Comparison of ENCODE assay signal across 19 cellular contexts in the genomic region with DNA sequence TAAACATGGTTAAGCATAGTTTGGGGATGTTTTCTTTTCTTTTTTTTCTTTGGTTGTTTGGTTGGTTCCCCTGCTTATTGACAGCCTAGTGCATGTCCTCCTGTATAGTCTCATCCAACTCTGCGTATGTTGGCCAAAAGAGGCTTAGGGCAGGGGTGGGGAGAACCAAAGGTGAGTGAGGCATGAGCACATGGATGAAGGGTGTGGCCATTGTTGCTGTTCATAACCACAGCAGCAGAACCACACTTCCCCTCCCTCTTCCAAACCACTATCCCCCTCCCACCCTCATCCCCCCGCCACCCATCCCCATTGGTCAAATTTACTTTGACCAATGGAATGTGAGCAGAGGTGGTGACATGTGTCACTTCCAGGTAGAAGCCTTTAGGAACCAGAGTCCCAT. TPM values are rescaled to one million over a fixed set of nuclear protein-coding genes. Genes with fewer than 3 reads are reported as not detected.
DNase-seq lines count a peak whose midpoint lies in the region; ATAC-seq and TF ChIP-seq lines count a peak whose summit lies in the region.
"Had no signal": no experiment of that assay in that cellular context is flagged by ENCODE, and none has a peak within 500 bp of the region (broad histone marks: within the 10 kb centered on the region; RNA-seq: fewer than 3 reads in every experiment).

No MANE protein-coding gene starts in this region.

- ATAC-seq in GM19328 (IDR thresholded peaks at IDR 0.05; ENCODE audit: unreplicated experiment) = no peak
- ATAC-seq: CD8-positive, alpha-beta T cell; HCT116 had no signal

- no peaks in the 10 kb centered on the region for H3K36me3 ChIP-seq in neutrophil

- H3K4me1 Mint-ChIP-seq in CD14-positive monocyte = peaks cover 72% of the 10 kb centered on the region
- peaks cover 35 to 44% (median 36%) of the 10 kb centered on the region in 3 donors for H3K4me1 Mint-ChIP-seq in IgD-negative memory B cell
- H3K4me1 Mint-ChIP-seq in dendritic cell treated with granulocyte-macrophage colony-stimulating factor and Interleukin-4, amounts not matched to agents 40 ng/mL and 50 ng/mL, for 4 days (ENCODE audit: low read depth) = peaks cover 55% of the 10 kb centered on the region

- H3K36me3 Mint-ChIP-seq in CD14-positive monocyte = peaks cover 8 to 9% of the 10 kb centered on the region in 2 donors
- H3K36me3 Mint-ChIP-seq in IgD-negative memory B cell = no peaks in the 10 kb centered on the region
- H3K36me3 Mint-ChIP-seq in dendritic cell treated with granulocyte-macrophage colony-stimulating factor and Interleukin-4, amounts not matched to agents 40 ng/mL and 50 ng/mL, for 4 days (ENCODE audit: low read depth) = peaks cover 12% of the 10 kb centered on the region
- H3K36me3 Mint-ChIP-seq: CD8-positive, alpha-beta T cell had no signal

- DNase-seq in CD14-positive monocyte (ENCODE audit: low spot score) (no peak), HT-29 (ENCODE audit: low spot score) (no peak), HPDE6-E6E7 (ENCODE audit: extremely low spot score) (no peak)
- DNase-seq: ACHN; CD8-positive, alpha-beta T cell; COR-L47; DMS153; DMS79 treated with DMSO at 0.1 percent for 48 hours; EL; IMR-90 had no signal

- H3K4me1 ChIP-seq in neutrophil (ENCODE audit: control insufficient read depth in 1 of 2, insufficient read depth in 1 of 2, low read depth in 1 of 2, low read length in 1 of 2) = peaks cover 70 to 83% of the 10 kb centered on the region in 2 experiments

- no peaks in the 10 kb centered on the region for H3K27me3 ChIP-seq in neutrophil

- H3K9me3 Mint-ChIP-seq in CD14-positive monocyte (peaks cover 6 to 23% (median 20%) of the 10 kb centered on the region in 7 donors), IgD-negative memory B cell (peaks cover 0 to 3% (median 0%) of the 10 kb centered on the region in 3 donors)
- H3K9me3 Mint-ChIP-seq in dendritic cell treated with granulocyte-macrophage colony-stimulating factor and Interleukin-4, amounts not matched to agents 40 ng/mL and 50 ng/mL, for 4 days = peaks cover 9% of the 10 kb centered on the region
- H3K9me3 Mint-ChIP-seq: CD8-positive, alpha-beta T cell had no signal

- TF ChIP-seq CTCF in CD14-positive monocyte (IDR thresholded peaks at IDR 0.05) (no peak), neutrophil (IDR thresholded peaks at IDR 0.05) (no peak)

- H3K4me3 ChIP-seq in neutrophil (ENCODE audit: low read depth in 1 of 2, low read length in 1 of 2) = peak overlapping the region in 1 of 2 experiments; percentile 38

- H3K9me3 ChIP-seq in neutrophil = no peaks in the 10 kb centered on the region

- H3K27me3 Mint-ChIP-seq in CD14-positive monocyte (ENCODE audit: low read depth in 3 of 3) (peaks cover 0 to 5% (median 3%) of the 10 kb centered on the region in 3 donors), IgD-negative memory B cell (no peaks in the 10 kb centered on the region)
- no peaks in the 10 kb centered on the region for H3K27me3 Mint-ChIP-seq in dendritic cell treated with granulocyte-macrophage colony-stimulating factor and Interleukin-4, amounts not matched to agents 40 ng/mL and 50 ng/mL, for 4 days

- H3K4me3 Mint-ChIP-seq in CD14-positive monocyte (no peak overlapping the region), IgD-negative memory B cell (peak overlapping the region in 3 of 4 donors; percentile 41 to 89 (median 70))
- H3K4me3 Mint-ChIP-seq in dendritic cell treated with granulocyte-macrophage colony-stimulating factor and Interleukin-4, amounts not matched to agents 40 ng/mL and 50 ng/mL, for 4 days = no peak overlapping the region
- H3K4me3 Mint-ChIP-seq: CD8-positive, alpha-beta T cell had no signal

- peak overlapping the region; percentile 90 for H3K27ac ChIP-seq in neutrophil
- H3K27ac ChIP-seq: C4-2B, KMS-11 had no signal

- intact Hi-C loops in CD14-positive monocyte (cut with micrococcal nuclease) = loop anchor here (10.0 kb wide), 2 partner anchors 103 to 257 kb away; a partner anchor contains a TSS
- intact Hi-C loops in dendritic cell treated with granulocyte-macrophage colony-stimulating factor and Interleukin-4, amounts not matched to agents 40 ng/mL and 50 ng/mL, for 4 days (cut with micrococcal nuclease) = no loop called here

- peak overlapping the region; percentile 93 to 99 (median 96) for H3K27ac Mint-ChIP-seq in CD14-positive monocyte
- peak overlapping the region in 2 of 3 donors; percentile 43 to 89 for H3K27ac Mint-ChIP-seq in IgD-negative memory B cell
- H3K27ac Mint-ChIP-seq in dendritic cell treated with granulocyte-macrophage colony-stimulating factor and Interleukin-4, amounts not matched to agents 40 ng/mL and 50 ng/mL, for 4 days = peak overlapping the region; percentile 87
- H3K27ac Mint-ChIP-seq: CD8-positive, alpha-beta T cell had no signal

RNA-seq across cellular contexts. Expression of a gene that starts 7.1 kb away (rescaled TPM):
- 1 to 10 TPM; 1.9 to 3.8 TPM for polyA plus RNA-seq in CD14-positive monocyte
- polyA plus RNA-seq in IgD-negative memory B cell = 2.0 TPM
- 37.3 and 44.2 TPM in 2 replicates for total RNA-seq in HT-29 (2014; rRNA removed; shearing (Covaris generic))

RNA-seq across cellular contexts. Expression of a gene that starts 35.0 kb away (rescaled TPM):
- polyA plus RNA-seq in CD14-positive monocyte (1 to 10 TPM; 1.4 to 4.1 TPM), IgD-negative memory B cell (not detected)
- total RNA-seq in HT-29 (2014; rRNA removed; shearing (Covaris generic)) = 0.34 TPM in 1 of 2 replicates, not detected in the other
- total RNA-seq: A172; CD8-positive, alpha-beta T cell; H4 had no signal
- polyA plus RNA-seq: IMR-90 had no signal

RNA-seq across cellular contexts. Expression of a gene that starts 53.9 kb away (rescaled TPM):
- polyA plus RNA-seq in CD14-positive monocyte (10 to 100 TPM in 1 of 2 donors, 1 to 10 TPM in 1; 1.5 to 33.5 TPM), IgD-negative memory B cell (not detected)
- total RNA-seq in HT-29 (2014; rRNA removed; shearing (Covaris generic)) = 1.0 TPM in 1 of 2 replicates, not detected in the other
- total RNA-seq: A172; CD8-positive, alpha-beta T cell; H4; IMR-90 had no signal
- polyA plus RNA-seq: IMR-90 had no signal

Comparison
In these comparisons a context has a peak if more than half of its experiments do, and no peak if none do; other contexts are left out.
1. H3K4me3 Mint-ChIP-seq: peak in IgD-negative memory B cell (3 of 4); none in CD14-positive monocyte (0 of 2) and dendritic cell treated with granulocyte-macrophage colony-stimulating factor and Interleukin-4, amounts not matched to agents 40 ng/mL and 50 ng/mL, for 4 days (single experiment).
2. Peak in every context shown above with its lines, with median percentiles within 50 percentile points of each other: H3K27ac Mint-ChIP-seq.